ENCODE assay signal across 14 cellular contexts in genomic region chr7:80724249-80724871, GRCh38.
DNase-seq lines count a peak whose midpoint lies in the region; ATAC-seq and TF ChIP-seq lines count a peak whose summit lies in the region.
"Had no signal": no experiment of that assay in that cellular context is flagged by ENCODE, and none has a peak within 500 bp of the region (broad histone marks: within the 10 kb centered on the region; RNA-seq: fewer than 3 reads in every experiment).

No MANE protein-coding gene starts in this region.

- H3K4me3 Mint-ChIP-seq in HFFc6 = peak overlapping the region; percentile 64
- no peak overlapping the region for H3K4me3 Mint-ChIP-seq in nephron
- H3K4me3 Mint-ChIP-seq in naive thymus-derived CD4-positive, alpha-beta T cell = no peak overlapping the region
- H3K4me3 Mint-ChIP-seq: activated naive CD8-positive, alpha-beta T cell treated with anti-CD3 and anti-CD28 coated beads, Interleukin-2, amount 50 U/mL, for 24 hours; T-helper 2 cell treated with Interferon-gamma antibody and Interleukin-4, amounts not matched to agents 5 μg/mL and 100 μg/mL, for 36 hours had no signal

- H3K27me3 Mint-ChIP-seq in HFFc6 (ENCODE audit: insufficient read depth) (0 out of 2 replicates have a peak, but pooled peaks cover 2% of the 10 kb centered on the region), nephron (ENCODE audit: low read depth) (peaks cover 3% of the 10 kb centered on the region)
- H3K27me3 Mint-ChIP-seq in naive thymus-derived CD4-positive, alpha-beta T cell = no peaks in the 10 kb centered on the region
- H3K27me3 Mint-ChIP-seq: activated naive CD8-positive, alpha-beta T cell treated with anti-CD3 and anti-CD28 coated beads, Interleukin-2, amount 50 U/mL, for 24 hours had no signal

- H3K27ac Mint-ChIP-seq in HFFc6 (peak overlapping the region; percentile 95), nephron (peak overlapping the region; percentile 21 to 64 (median 58))
- H3K27ac Mint-ChIP-seq in naive thymus-derived CD4-positive, alpha-beta T cell = no peak overlapping the region
- H3K27ac Mint-ChIP-seq: activated naive CD8-positive, alpha-beta T cell treated with anti-CD3 and anti-CD28 coated beads, Interleukin-2, amount 50 U/mL, for 24 hours; T-helper 2 cell treated with Interferon-gamma antibody and Interleukin-4, amounts not matched to agents 5 μg/mL and 100 μg/mL, for 36 hours had no signal

- no peak for ATAC-seq in naive thymus-derived CD4-positive, alpha-beta T cell
- ATAC-seq in HG03520 (IDR thresholded peaks at IDR 0.05; ENCODE audit: unreplicated experiment) = no peak
- ATAC-seq: activated naive CD8-positive, alpha-beta T cell treated with anti-CD3 and anti-CD28 coated beads, Interleukin-2, amount 50 U/mL, for 24 hours; upper lobe of right lung had no signal

- no peak for TF ChIP-seq CTCF in HFFc6 (IDR thresholded peaks at IDR 0.05)
- TF ChIP-seq CTCF in nephron (IDR thresholded peaks at IDR 0.05; ENCODE audit: unreplicated experiment in 3 of 3) = no peak

- H3K4me1 Mint-ChIP-seq in HFFc6 (ENCODE audit: low read depth) = peaks cover 76% of the 10 kb centered on the region
- H3K4me1 Mint-ChIP-seq in nephron = peaks cover 51% of the 10 kb centered on the region
- peaks cover 0 to 3% (median 0%) of the 10 kb centered on the region in 7 donors for H3K4me1 Mint-ChIP-seq in naive thymus-derived CD4-positive, alpha-beta T cell
- H3K4me1 Mint-ChIP-seq: activated naive CD8-positive, alpha-beta T cell treated with anti-CD3 and anti-CD28 coated beads, Interleukin-2, amount 50 U/mL, for 24 hours had no signal

- CTCF ChIA-PET in naive thymus-derived CD4-positive, alpha-beta T cell (lab: Charles Lee) = no interaction called here

- H3K27me3 ChIP-seq in naive thymus-derived CD4-positive, alpha-beta T cell (ENCODE audit: control insufficient read depth in 2 of 2, insufficient read depth in 2 of 2, low read length in 2 of 2) = no peaks in the 10 kb centered on the region
- H3K27me3 ChIP-seq: BLaER1, ovary, upper lobe of right lung had no signal

- DNase-seq in ACHN (peak; percentile 64), HFFc6 (peak; percentile 44), cerebellar cortex (ENCODE audit: low spot score) (peak; percentile 39), DMS153 treated with DMSO at 0.1 percent for 48 hours (lab: John Stamatoyannopoulos, UW; ENCODE audit: unreplicated experiment) (no peak), NAMALWA (ENCODE audit: low spot score) (no peak)
- DNase-seq in naive thymus-derived CD4-positive, alpha-beta T cell = no peak
- DNase-seq: activated naive CD8-positive, alpha-beta T cell treated with anti-CD3 and anti-CD28 coated beads, Interleukin-2, amount 50 U/mL, for 24 hours; ovary; upper lobe of right lung had no signal

- no peaks in the 10 kb centered on the region for H3K9me3 ChIP-seq in naive thymus-derived CD4-positive, alpha-beta T cell (ENCODE audit: control insufficient read depth in 2 of 3, low read length in 3 of 3)
- H3K9me3 ChIP-seq: BLaER1, HAP-1, ovary, upper lobe of right lung had no signal

- POLR2A ChIA-PET in naive thymus-derived CD4-positive, alpha-beta T cell (lab: Charles Lee) = no interaction called here

- no peaks in the 10 kb centered on the region for H3K4me1 ChIP-seq in naive thymus-derived CD4-positive, alpha-beta T cell (ENCODE audit: control insufficient read depth in 2 of 2, insufficient read depth in 2 of 2, low read length in 2 of 2)

- no peak overlapping the region for H3K4me3 ChIP-seq in naive thymus-derived CD4-positive, alpha-beta T cell (ENCODE audit: low read length)
- H3K4me3 ChIP-seq: BLaER1, HAP-1, ovary, upper lobe of right lung had no signal

- H3K9me3 Mint-ChIP-seq in HFFc6 (no peaks in the 10 kb centered on the region), nephron (peaks cover under 1% of the 10 kb centered on the region)
- peaks cover 0 to 9% (median 0%) of the 10 kb centered on the region in 11 donors for H3K9me3 Mint-ChIP-seq in naive thymus-derived CD4-positive, alpha-beta T cell
- H3K9me3 Mint-ChIP-seq: activated naive CD8-positive, alpha-beta T cell treated with anti-CD3 and anti-CD28 coated beads, Interleukin-2, amount 50 U/mL, for 24 hours; T-helper 2 cell treated with Interferon-gamma antibody and Interleukin-4, amounts not matched to agents 5 μg/mL and 100 μg/mL, for 36 hours had no signal

- H3K36me3 ChIP-seq in naive thymus-derived CD4-positive, alpha-beta T cell (ENCODE audit: control insufficient read depth in 2 of 3, insufficient read depth in 3 of 3, low read length in 3 of 3) = no peaks in the 10 kb centered on the region
- H3K36me3 ChIP-seq: BLaER1, HAP-1, ovary, upper lobe of right lung had no signal

- in situ Hi-C loops in ACHN (cut with HindIII; ENCODE audit: low pct_ligation_motif_present, low pct_unique_long_range_greater_than_20kb, low sequenced_read_pairs) = loop anchor here (25.0 kb wide), 2 partner anchors 188 to 738 kb away; partner anchors contain the start of gene SEMA3C

- no peak overlapping the region for H3K27ac ChIP-seq in naive thymus-derived CD4-positive, alpha-beta T cell (ENCODE audit: low read depth, low read length)
- H3K27ac ChIP-seq: BLaER1, ovary, upper lobe of right lung had no signal

- intact Hi-C loops in naive thymus-derived CD4-positive, alpha-beta T cell (cut with micrococcal nuclease) = no loop called here

- H3K36me3 Mint-ChIP-seq in HFFc6 (ENCODE audit: low read depth) (no peaks in the 10 kb centered on the region), nephron (ENCODE audit: low read depth) (no peaks in the 10 kb centered on the region)
- no peaks in the 10 kb centered on the region for H3K36me3 Mint-ChIP-seq in naive thymus-derived CD4-positive, alpha-beta T cell

Comparison
In these comparisons a context has a peak if more than half of its experiments do, and no peak if none do; other contexts are left out.
1. DNase-seq: peak in ACHN (single experiment), HFFc6 (single experiment) and cerebellar cortex (single experiment); none in DMS153 treated with DMSO at 0.1 percent for 48 hours (single experiment), naive thymus-derived CD4-positive, alpha-beta T cell (0 of 9) and NAMALWA (single experiment).
2. H3K27ac Mint-ChIP-seq: peak in HFFc6 (single experiment) and nephron (3 of 3); none in naive thymus-derived CD4-positive, alpha-beta T cell (0 of 9).